In genomic region chr7:151411551-151411950, GRCh38 we compare ENCODE assay signal across 12 cellular contexts. TPM values are rescaled to one million over a fixed set of nuclear protein-coding genes. Genes with fewer than 3 reads are reported as not detected.
DNase-seq lines count a peak whose midpoint lies in the region; ATAC-seq, FAIRE-seq and TF ChIP-seq lines count a peak whose summit lies in the region.
"Had no signal": no experiment of that assay in that cellular context is flagged by ENCODE, and none has a peak within 500 bp of the region (broad histone marks: within the 10 kb centered on the region; RNA-seq: fewer than 3 reads in every experiment).

No MANE protein-coding gene starts in this region.

- no peak overlapping the region for H3K9ac ChIP-seq in GM12878 (ENCODE audit: control insufficient read depth, insufficient read depth, low read length)
- no peak overlapping the region for H3K9ac ChIP-seq in neuronal stem cell (ENCODE audit: low read depth, low read length, poor library complexity)
- H3K9ac ChIP-seq: KMS-11 had no signal

- H3K4ac ChIP-seq in neuronal stem cell (ENCODE audit: low read length), result no peak overlapping the region

- no peak overlapping the region for H2AK5ac ChIP-seq in neuronal stem cell (ENCODE audit: low read depth, low read length)

- H2BK120ac ChIP-seq in neuronal stem cell (ENCODE audit: low read depth, low read length), result no peak overlapping the region

- no TSS peak for BruUV-seq in GM12878 (replicated peaks; lab: Mats Ljungman, UMichigan)

- RAD21 ChIA-PET in GM12878 (lab: Charles Lee; ENCODE audit: unreplicated experiment), result interaction anchor here (0.8 to 1.6 kb wide), 2 partner anchors 59 to 106 kb away, joined by 3 to 4 read pairs; no protein-coding TSS in a partner anchor

- H3K18ac ChIP-seq in neuronal stem cell (ENCODE audit: low read length), result no peak overlapping the region

- intact Hi-C loops in GM12878 (cut with micrococcal nuclease; ENCODE audit: unreplicated experiment), result no loop called here

- no peak overlapping the region for H3K23ac ChIP-seq in neuronal stem cell (ENCODE audit: low read depth, low read length, poor library complexity)

- H3K4me1 ChIP-seq in GM12878 (ENCODE audit: control insufficient read depth, insufficient read depth, low read length), result no peaks in the 10 kb centered on the region
- H3K4me1 ChIP-seq in neuronal stem cell (ENCODE audit: control insufficient read depth in 2 of 2, insufficient read depth in 1 of 2, low read depth in 1 of 2, low read length in 2 of 2), result peaks cover 11 to 18% of the 10 kb centered on the region in 2 donors

- peak overlapping the region; percentile 26 for H2BK5ac ChIP-seq in neuronal stem cell (ENCODE audit: low read length)

- H3K9me3 ChIP-seq in GM12878 (replicated peaks; ENCODE audit: control insufficient read depth, insufficient read depth, low read length) (no peaks in the 10 kb centered on the region), neuronal stem cell (replicated peaks in 1 of 2; ENCODE audit: control insufficient read depth in 2 of 2, insufficient read depth in 1 of 2, low read depth in 1 of 2, low read length in 2 of 2) (peaks cover 2% of the 10 kb centered on the region in 2 donors)
- H3K9me3 ChIP-seq: thoracic aorta had no signal

- peaks cover 3% of the 10 kb centered on the region for H3K36me3 ChIP-seq in H7 (replicated peaks; ENCODE audit: control insufficient read depth, insufficient read depth, low read length)
- H3K36me3 ChIP-seq in GM12878 (ENCODE audit: control insufficient read depth in 2 of 2, insufficient read depth in 2 of 2, low read length in 1 of 2), result no peaks in the 10 kb centered on the region
- peaks cover 0 to 12% of the 10 kb centered on the region in 2 donors for H3K36me3 ChIP-seq in neuronal stem cell (replicated peaks in 1 of 2; ENCODE audit: control insufficient read depth in 2 of 2, insufficient read depth in 2 of 2, low read length in 2 of 2)
- H3K36me3 ChIP-seq: thoracic aorta had no signal

- 7% methylated on average over 6 of the region's 6 CpGs for WGBS in GM12878 (ENCODE audit: insufficient coverage, insufficient replicate concordance, low lambda C conversion rate, missing lambda C conversion rate)
- no CpG with 5 or more reads among the region's 6 CpGs for WGBS in neuronal stem cell (ENCODE audit: extremely low coverage in 2 of 2, insufficient read length in 2 of 2, insufficient replicate concordance in 1 of 2), 2 donors

- in situ Hi-C loops in GM12878 (cut with MboI), result no loop called here

- SMC1A ChIA-PET in GM12878 (lab: Charles Lee; ENCODE audit: uncharacterized antibody, unreplicated experiment), result no interaction called here

- no peak overlapping the region for H4K8ac ChIP-seq in neuronal stem cell (ENCODE audit: low read depth, low read length)

- H3K79me2 ChIP-seq in GM12878 (ENCODE audit: control insufficient read depth, insufficient read depth, low read length), result no peaks in the 10 kb centered on the region

- H3K27ac ChIP-seq in GM12878 (ENCODE audit: control insufficient read depth, insufficient read depth) (no peak overlapping the region), neuronal stem cell (replicated peaks; ENCODE audit: low read length) (no peak overlapping the region)
- H3K27ac ChIP-seq: KMS-11, thoracic aorta had no signal

- CTCF ChIA-PET in GM12878 (lab: Yijun Ruan, JAX), result interaction anchor here (0.6 to 1.2 kb wide), 2 partner anchors 37 to 86 kb away, joined by 3 to 4 read pairs; no protein-coding TSS in a partner anchor

- H2AFZ ChIP-seq in GM12878 (ENCODE audit: control insufficient read depth, low read depth, low read length) (no peak overlapping the region), neuronal stem cell (ENCODE audit: low read length) (no peak overlapping the region)

- no peaks in the 10 kb centered on the region for H4K20me1 ChIP-seq in GM12878 (ENCODE audit: control insufficient read depth, insufficient read depth)

- H3K4me3 ChIP-seq in H7 (ENCODE audit: insufficient read depth, low read depth, low read length) (no peak overlapping the region), GM12878 (no peak overlapping the region), neuronal stem cell (ENCODE audit: low read length in 2 of 2) (no peak overlapping the region)
- H3K4me3 ChIP-seq: thoracic aorta had no signal

- H2BK15ac ChIP-seq in neuronal stem cell (ENCODE audit: low read length), result peak overlapping the region; percentile 32

- no peak overlapping the region for H4K91ac ChIP-seq in neuronal stem cell (ENCODE audit: low read depth, low read length, poor library complexity)

- no peak for TF ChIP-seq RAD21 in GM12878 (IDR thresholded peaks at IDR 0.05; ENCODE audit: insufficient read depth, low read depth, low read length)

- H3K4me2 ChIP-seq in GM12878 (ENCODE audit: control insufficient read depth, insufficient read depth) (no peak overlapping the region), neuronal stem cell (ENCODE audit: insufficient read depth, low read length, poor library complexity, severe bottlenecking) (no peak overlapping the region)
- H3K4me2 ChIP-seq: KMS-11 had no signal

- no peak for FAIRE-seq in GM12878 (lab: Jason Lieb, UNC)
- no peak for FAIRE-seq in D721Med (lab: Jason Lieb, UNC)

- no peak for TF ChIP-seq POLR2A in GM12878 (IDR thresholded peaks at IDR 0.05; ENCODE audit: low read depth, low read length)

- peaks cover 7% of the 10 kb centered on the region for H3K79me1 ChIP-seq in neuronal stem cell (ENCODE audit: low read depth, low read length)

- peak; percentile 40 for ATAC-seq in GM12878
- ATAC-seq: activated CD8-positive, alpha-beta T cell treated with anti-CD3 and anti-CD28 coated beads for 36 hours; activated naive CD4-positive, alpha-beta T cell treated with anti-CD3 and anti-CD28 coated beads, Interleukin-2, amount 50 U/mL, for 72 hours had no signal

- TF ChIP-seq CTCF in GM12878 (IDR thresholded peaks at IDR 0.05 in 2 of 3, conservative IDR thresholded peaks at IDR 0.05 in 1 of 3; ENCODE audit: control insufficient read depth in 2 of 3, extremely low read depth in 1 of 3, insufficient read depth in 1 of 3, low read depth in 3 of 3, low read length in 3 of 3) (no peak), D721Med (IDR thresholded peaks at IDR 0.05; ENCODE audit: insufficient read depth, missing control alignments) (no peak)

- H3K27me3 ChIP-seq in H7 (ENCODE audit: control insufficient read depth, insufficient read depth, low read length) (peaks cover 13% of the 10 kb centered on the region; the same call in 1 of the 2 replicates), GM12878 (replicated peaks in 1 of 2; ENCODE audit: control insufficient read depth in 2 of 2, insufficient read depth in 2 of 2, low read length in 1 of 2) (peaks cover 12 to 15% of the 10 kb centered on the region in 2 experiments), neuronal stem cell (ENCODE audit: control insufficient read depth in 3 of 3, insufficient read depth in 3 of 3, low read depth in 1 of 3, low read length in 3 of 3) (peaks cover 0 to 8% (median 5%) of the 10 kb centered on the region in 3 experiments)

- no peak overlapping the region for H3K14ac ChIP-seq in neuronal stem cell (ENCODE audit: low read length)

- no peak overlapping the region for H2BK12ac ChIP-seq in neuronal stem cell (ENCODE audit: low read length)

- DNase-seq in H7 (peak; percentile 43), NCI-H2029 treated with DMSO at 0.1 percent for 48 hours (lab: John Stamatoyannopoulos, UW) (peak; percentile 16), GM12878 (ENCODE audit: low read depth, low spot score) (no peak), neuronal stem cell (ENCODE audit: low spot score) (no peak), dermis blood vessel endothelial cell (no peak), D721Med (ENCODE audit: insufficient read length, low spot score) (no peak), NCI-H774 (lab: John Stamatoyannopoulos, UW) (no peak)
- DNase-seq in activated T-cell treated with anti-CD3 and anti-CD28 coated beads, Interleukin-2, amount 50 U/mL, for 48 hours, result no peak
- DNase-seq: activated CD8-positive, alpha-beta T cell treated with anti-CD3 and anti-CD28 coated beads for 36 hours had no signal

- TF ChIP-seq EP300 in GM12878 (IDR thresholded peaks at IDR 0.05; ENCODE audit: borderline replicate concordance in 1 of 2, control insufficient read depth in 1 of 2, low read depth in 2 of 2, low read length in 2 of 2), result no peak

- POLR2A ChIA-PET in GM12878 (lab: Charles Lee), result interaction anchor here (0.6 to 0.7 kb wide), 2 partner anchors 29 to 58 kb away, joined by 3 to 6 read pairs; no protein-coding TSS in a partner anchor

RNA-seq across cellular contexts. Expression of gene WDR86, which starts 1.7 kb away (rescaled TPM):
- total RNA-seq in H7 (2014; rRNA removed; shearing (Covaris generic)), result 40.6 and 40.8 TPM in 2 replicates
- 5.1 and 8.3 TPM in 2 replicates for total RNA-seq in GM12878 (2013; cell fraction: nucleolus; rRNA removed)
- total RNA-seq in GM12878 (2014; rRNA removed) (not detected in 2 replicates), GM12878 (2014; rRNA removed; fragmentation: Illumina TruSeq; extraction: Trizol) (not detected in 2 replicates), GM12878 (2021) (not detected in 2 replicates), dermis blood vessel endothelial cell (not detected in 2 replicates)
- polyA plus RNA-seq in GM12878 (2011; ENCODE audit: low read depth), result 0.29 TPM
- polyA plus RNA-seq in GM12878 (2011; rRNA removed) (0.15 and 0.22 TPM in 2 replicates), GM12878 (2014; fragmentation: Illumina TruSeq; extraction: Trizol) (not detected in 2 replicates), GM12878 (2014; fragmentation: Nextera tagmentation; extraction: Ambion mirVana) (under 1 TPM in 1 of 2 experiments, not detected in 1; 0.05 TPM), GM12878 (2014; rRNA removed) (not detected in 2 replicates), GM12878 (2016; fragmentation: Nextera tagmentation; extraction: Ambion mirVana) (under 1 TPM in 1 of 2 experiments, not detected in 1; 0.19 TPM)
- 0.24 and 0.38 TPM in 2 replicates for polyA plus RNA-seq in GM12878 (2011; cell fraction: cytosol; rRNA removed)
- polyA plus RNA-seq in GM12878 (2011; cell fraction: nucleus; rRNA removed), result 2.7 and 4.6 TPM in 2 replicates
- 0.26 and 0.65 TPM in 2 replicates for polyA plus RNA-seq in GM12878 (2012)
- 0.37 and 1.0 TPM in 2 replicates for polyA minus RNA-seq in GM12878 (2011; rRNA and poly(A)+ RNA removed)
- polyA minus RNA-seq in GM12878 (2011; cell fraction: cytosol; rRNA and poly(A)+ RNA removed), result not detected in 2 replicates
- 0.57 and 0.73 TPM in 2 replicates for polyA minus RNA-seq in GM12878 (2011; cell fraction: nucleus; rRNA and poly(A)+ RNA removed)
- polyA plus RNA-seq in neuronal stem cell (2013, experiment 1 of 2), result 20.7 TPM
- polyA plus RNA-seq in neuronal stem cell (2013, experiment 2 of 2), result 20.8 TPM
- total RNA-seq: activated naive CD4-positive, alpha-beta T cell treated with anti-CD3 and anti-CD28 coated beads, Interleukin-2, amount 50 U/mL, for 72 hours had no signal

RNA-seq across cellular contexts. Expression of gene CRYGN, which starts 28.4 kb away (rescaled TPM):
- total RNA-seq in H7 (2014; rRNA removed; shearing (Covaris generic)), result 1.2 and 2.2 TPM in 2 replicates
- 0.32 TPM in 1 of 2 replicates, not detected in the other for total RNA-seq in GM12878 (2013; cell fraction: nucleolus; rRNA removed)
- total RNA-seq in GM12878 (2014; rRNA removed), result not detected in 2 replicates
- total RNA-seq in GM12878 (2014; rRNA removed; fragmentation: Illumina TruSeq; extraction: Trizol), result not detected in 2 replicates
- total RNA-seq in GM12878 (2021), result not detected in 2 replicates
- polyA plus RNA-seq in GM12878 (2011; ENCODE audit: low read depth), result not detected
- not detected in 2 replicates for polyA plus RNA-seq in GM12878 (2011; rRNA removed)
- polyA plus RNA-seq in GM12878 (2011; cell fraction: cytosol; rRNA removed), result 0.03 TPM in 1 of 2 replicates, not detected in the other
- polyA plus RNA-seq in GM12878 (2011; cell fraction: nucleus; rRNA removed), result 0.34 and 0.44 TPM in 2 replicates
- not detected in 2 replicates for polyA plus RNA-seq in GM12878 (2012)
- not detected in 2 replicates for polyA plus RNA-seq in GM12878 (2014; fragmentation: Illumina TruSeq; extraction: Trizol)
- polyA plus RNA-seq in GM12878 (2014; fragmentation: Nextera tagmentation; extraction: Ambion mirVana), result not detected
- not detected in 2 replicates for polyA plus RNA-seq in GM12878 (2014; rRNA removed)
- not detected for polyA plus RNA-seq in GM12878 (2016; fragmentation: Nextera tagmentation; extraction: Ambion mirVana)
- not detected in 2 replicates for polyA minus RNA-seq in GM12878 (2011; rRNA and poly(A)+ RNA removed)
- not detected in 2 replicates for polyA minus RNA-seq in GM12878 (2011; cell fraction: cytosol; rRNA and poly(A)+ RNA removed)
- 0.36 TPM in 1 of 2 replicates, not detected in the other for polyA minus RNA-seq in GM12878 (2011; cell fraction: nucleus; rRNA and poly(A)+ RNA removed)
- polyA plus RNA-seq in neuronal stem cell (2013, experiment 1 of 2), result 0.24 TPM
- 0.26 TPM for polyA plus RNA-seq in neuronal stem cell (2013, experiment 2 of 2)
- total RNA-seq in dermis blood vessel endothelial cell, result not detected in 2 replicates

Comparison
In these comparisons a context has a peak if more than half of its experiments do, and no peak if none do; other contexts are left out.
1. DNase-seq: peak in H7 (single experiment) and NCI-H2029 treated with DMSO at 0.1 percent for 48 hours (single experiment); none in GM12878 (single experiment), neuronal stem cell (single experiment), dermis blood vessel endothelial cell (single experiment), activated T-cell treated with anti-CD3 and anti-CD28 coated beads, Interleukin-2, amount 50 U/mL, for 48 hours (0 of 2), D721Med (single experiment) and NCI-H774 (single experiment).